1 cellular context compared by ENCODE assay signal in the genomic region with DNA sequence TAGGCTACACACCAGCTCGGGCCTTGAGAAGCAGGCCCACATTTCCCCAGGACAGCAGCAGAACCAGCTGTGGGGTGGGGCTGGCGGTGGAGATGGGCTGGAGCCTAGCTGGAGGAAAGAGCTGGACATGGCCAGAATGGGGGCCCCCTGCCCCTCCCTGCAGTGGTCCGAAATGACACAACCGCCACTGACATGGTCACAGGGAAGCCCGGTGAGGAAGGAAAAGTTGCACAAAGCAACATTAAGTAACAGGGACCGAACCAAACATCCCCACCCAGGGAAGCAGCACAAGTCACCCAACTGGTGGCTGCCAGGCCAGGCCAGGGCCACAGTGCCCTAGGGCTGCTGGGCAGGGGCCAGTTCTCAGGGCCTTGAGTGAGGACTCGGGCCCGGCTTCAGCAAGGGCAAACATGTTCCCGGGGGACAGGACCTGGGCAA.
A peak's percentile ranks its signal among the peaks of the same experiment; 100 is the strongest.
TF ChIP-seq lines count a peak whose summit lies in the region.

No MANE protein-coding gene starts in this region.

TF ChIP-seq in K562, 482 proteins besides CTCF, POLR2A, EP300 and RAD21:
- TF ChIP-seq GTF2A2 (tag; IDR thresholded peaks at IDR 0.05) (no peak), FOS (IDR thresholded peaks at IDR 0.05; ENCODE audit: extremely low read depth, insufficient read length) (no peak), RBM22 (IDR thresholded peaks at IDR 0.05; ENCODE audit: low read depth, low read length, poor library complexity, severe bottlenecking) (peak; percentile 95), SMAD4 (CRISPR knock-in tag; conservative IDR thresholded peaks at IDR 0.05) (no peak), POLR2G (IDR thresholded peaks at IDR 0.05; ENCODE audit: low read depth, low read length) (peak; percentile 71), ZNF23 (CRISPR knock-in tag; IDR thresholded peaks at IDR 0.05) (no peak), KAT7 (CRISPR knock-in tag; IDR thresholded peaks at IDR 0.05; ENCODE audit: borderline replicate concordance) (0 out of 2 replicates have a peak, but pooled peaks have one; percentile 32)
- TF ChIP-seq, protein P1, sequence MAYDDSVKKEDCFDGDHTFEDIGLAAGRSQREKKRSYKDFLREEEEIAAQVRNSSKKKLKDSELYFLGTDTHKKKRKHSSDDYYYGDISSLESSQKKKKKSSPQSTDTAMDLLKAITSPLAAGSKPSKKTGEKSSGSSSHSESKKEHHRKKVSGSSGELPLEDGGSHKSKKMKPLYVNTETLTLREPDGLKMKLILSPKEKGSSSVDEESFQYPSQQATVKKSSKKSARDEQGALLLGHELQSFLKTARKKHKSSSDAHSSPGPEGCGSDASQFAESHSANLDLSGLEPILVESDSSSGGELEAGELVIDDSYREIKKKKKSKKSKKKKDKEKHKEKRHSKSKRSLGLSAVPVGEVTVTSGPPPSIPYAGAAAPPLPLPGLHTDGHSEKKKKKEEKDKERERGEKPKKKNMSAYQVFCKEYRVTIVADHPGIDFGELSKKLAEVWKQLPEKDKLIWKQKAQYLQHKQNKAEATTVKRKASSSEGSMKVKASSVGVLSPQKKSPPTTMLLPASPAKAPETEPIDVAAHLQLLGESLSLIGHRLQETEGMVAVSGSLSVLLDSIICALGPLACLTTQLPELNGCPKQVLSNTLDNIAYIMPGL (CRISPR knock-in tag; IDR thresholded peaks at IDR 0.05): no peak
- TF ChIP-seq, protein P2, sequence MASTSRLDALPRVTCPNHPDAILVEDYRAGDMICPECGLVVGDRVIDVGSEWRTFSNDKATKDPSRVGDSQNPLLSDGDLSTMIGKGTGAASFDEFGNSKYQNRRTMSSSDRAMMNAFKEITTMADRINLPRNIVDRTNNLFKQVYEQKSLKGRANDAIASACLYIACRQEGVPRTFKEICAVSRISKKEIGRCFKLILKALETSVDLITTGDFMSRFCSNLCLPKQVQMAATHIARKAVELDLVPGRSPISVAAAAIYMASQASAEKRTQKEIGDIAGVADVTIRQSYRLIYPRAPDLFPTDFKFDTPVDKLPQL (IDR thresholded peaks at IDR 0.05; ENCODE audit: extremely low read depth, insufficient read length): no peak
- TF ChIP-seq, protein P3, sequence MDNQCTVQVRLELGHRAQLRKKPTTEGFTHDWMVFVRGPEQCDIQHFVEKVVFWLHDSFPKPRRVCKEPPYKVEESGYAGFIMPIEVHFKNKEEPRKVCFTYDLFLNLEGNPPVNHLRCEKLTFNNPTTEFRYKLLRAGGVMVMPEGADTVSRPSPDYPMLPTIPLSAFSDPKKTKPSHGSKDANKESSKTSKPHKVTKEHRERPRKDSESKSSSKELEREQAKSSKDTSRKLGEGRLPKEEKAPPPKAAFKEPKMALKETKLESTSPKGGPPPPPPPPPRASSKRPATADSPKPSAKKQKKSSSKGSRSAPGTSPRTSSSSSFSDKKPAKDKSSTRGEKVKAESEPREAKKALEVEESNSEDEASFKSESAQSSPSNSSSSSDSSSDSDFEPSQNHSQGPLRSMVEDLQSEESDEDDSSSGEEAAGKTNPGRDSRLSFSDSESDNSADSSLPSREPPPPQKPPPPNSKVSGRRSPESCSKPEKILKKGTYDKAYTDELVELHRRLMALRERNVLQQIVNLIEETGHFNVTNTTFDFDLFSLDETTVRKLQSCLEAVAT (IDR thresholded peaks at IDR 0.05): no peak
- TF ChIP-seq, protein P4, sequence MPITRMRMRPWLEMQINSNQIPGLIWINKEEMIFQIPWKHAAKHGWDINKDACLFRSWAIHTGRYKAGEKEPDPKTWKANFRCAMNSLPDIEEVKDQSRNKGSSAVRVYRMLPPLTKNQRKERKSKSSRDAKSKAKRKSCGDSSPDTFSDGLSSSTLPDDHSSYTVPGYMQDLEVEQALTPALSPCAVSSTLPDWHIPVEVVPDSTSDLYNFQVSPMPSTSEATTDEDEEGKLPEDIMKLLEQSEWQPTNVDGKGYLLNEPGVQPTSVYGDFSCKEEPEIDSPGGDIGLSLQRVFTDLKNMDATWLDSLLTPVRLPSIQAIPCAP (CRISPR knock-in tag; IDR thresholded peaks at IDR 0.05; ENCODE audit: borderline replicate concordance): no peak
